In genomic region chr18:49162226-49162848, GRCh38 we compare ENCODE assay signal across 11 cellular contexts.
DNase-seq lines count a peak whose midpoint lies in the region; ATAC-seq and TF ChIP-seq lines count a peak whose summit lies in the region.
"Had no signal": no experiment of that assay in that cellular context is flagged by ENCODE, and none has a peak within 500 bp of the region (broad histone marks: within the 10 kb centered on the region; RNA-seq: fewer than 3 reads in every experiment).

No MANE protein-coding gene starts in this region.

- H3K27ac ChIP-seq in OCI-LY7 (ENCODE audit: low read depth, low read length, poor library complexity, severe bottlenecking) = peak overlapping the region; percentile 54
- no peak overlapping the region for H3K27ac ChIP-seq in ovary
- H3K27ac ChIP-seq: lower lobe of right lung, thyroid gland had no signal

- H3K36me3 ChIP-seq in OCI-LY7 (ENCODE audit: insufficient read depth, low read length) (peaks cover 31% of the 10 kb centered on the region), ovary (no peaks in the 10 kb centered on the region)
- H3K36me3 ChIP-seq: thyroid gland had no signal

- CTCF ChIA-PET in GM10248 (lab: Yijun Ruan, JAX) = interaction anchor here (1.0 to 2.3 kb wide), 5 partner anchors 9 to 139 kb away, joined by 3 to 6 read pairs (median 4); no protein-coding TSS in a partner anchor
- CTCF ChIA-PET in OCI-LY7 (lab: Charles Lee; ENCODE audit: unreplicated experiment) = no interaction called here

- BruUV-seq in OCI-LY7 (replicated peaks; lab: Mats Ljungman, UMichigan) = no TSS peak

- WGBS in ovary, 3 donors = 91 to 94% (median 92%) methylated on average over 3 of the region's 3 CpGs

- H3K4me2 ChIP-seq in OCI-LY7 (ENCODE audit: low read length) = 0 out of 2 replicates have a peak overlapping the region, but pooled peaks have one; percentile 8

- no peak for DNase-seq in GM10248 (ENCODE audit: extremely low spot score)
- DNase-seq in OCI-LY7 (ENCODE audit: low spot score) = peak; percentile 61
- DNase-seq in DMS53 treated with DMSO at 0.1 percent for 48 hours (lab: John Stamatoyannopoulos, UW; ENCODE audit: unreplicated experiment) = no peak
- no peak for DNase-seq in ovary
- no peak for DNase-seq in HK-2 (ENCODE audit: unreplicated experiment)
- no peak for DNase-seq in activated gamma-delta T cell (lab: John Stamatoyannopoulos, UW)
- DNase-seq: lower lobe of right lung, NCI-H2081, thyroid gland had no signal

- peaks cover 16% of the 10 kb centered on the region; the same call in 1 of the 2 replicates for H3K9me3 ChIP-seq in OCI-LY7 (ENCODE audit: low read length)
- no peaks in the 10 kb centered on the region for H3K9me3 ChIP-seq in ovary
- H3K9me3 ChIP-seq: thyroid gland had no signal

- POLR2A ChIA-PET in GM10248 (lab: Yijun Ruan, JAX) = no interaction called here
- POLR2A ChIA-PET in OCI-LY7 (lab: Charles Lee) = interaction anchor here (1.4 to 1.6 kb wide), 2 partner anchors 11 to 52 kb away, joined by 3 to 5 read pairs; no protein-coding TSS in a partner anchor

- TF ChIP-seq CTCF in GM10248 (IDR thresholded peaks at IDR 0.05; ENCODE audit: control extremely low read depth, extremely low read depth, low read depth, missing control alignments) (peak; percentile 11), OCI-LY7 (conservative IDR thresholded peaks at IDR 0.05; ENCODE audit: low read length) (0 out of 2 replicates have a peak, but pooled peaks have one; percentile 37), ovary (IDR thresholded peaks at IDR 0.05) (no peak)

- H3K9me2 ChIP-seq in OCI-LY7 (ENCODE audit: insufficient read depth, low read length) = no peaks in the 10 kb centered on the region

- H3K4me1 ChIP-seq in OCI-LY7 (ENCODE audit: insufficient read depth, low read length, poor library complexity, severe bottlenecking) = peaks cover 29% of the 10 kb centered on the region
- H3K4me1 ChIP-seq in ovary (ENCODE audit: insufficient read depth) = no peaks in the 10 kb centered on the region

- no peaks in the 10 kb centered on the region for H3K27me3 ChIP-seq in ovary
- H3K27me3 ChIP-seq: thyroid gland had no signal

- TF ChIP-seq POLR2A in ovary (IDR thresholded peaks at IDR 0.05) = no peak

- no peaks in the 10 kb centered on the region for H3K79me2 ChIP-seq in OCI-LY7 (ENCODE audit: insufficient read depth, low read depth, low read length)

- H3K4me3 ChIP-seq in OCI-LY7 (ENCODE audit: low read depth, low read length, poor library complexity, severe bottlenecking) (no peak overlapping the region), ovary (no peak overlapping the region)
- H3K4me3 ChIP-seq: lower lobe of right lung, thyroid gland had no signal

- no peak for TF ChIP-seq EP300 in ovary (IDR thresholded peaks at IDR 0.05)

- H2AFZ ChIP-seq in OCI-LY7 (ENCODE audit: low read length) = no peak overlapping the region

- ATAC-seq in GM19395 (IDR thresholded peaks at IDR 0.05; ENCODE audit: unreplicated experiment) (peak; percentile 70), HG02981 (IDR thresholded peaks at IDR 0.05; ENCODE audit: unreplicated experiment) (peak; percentile 55)

- intact Hi-C loops in OCI-LY7 (cut with micrococcal nuclease; ENCODE audit: unreplicated experiment) = no loop called here
- intact Hi-C loops in ovary (cut with DNase I) = no loop called here

- H4K20me1 ChIP-seq in OCI-LY7 (ENCODE audit: insufficient read depth, low read length) = no peaks in the 10 kb centered on the region

Comparison
In these comparisons a context has a peak if more than half of its experiments do, and no peak if none do; other contexts are left out.
1. CTCF ChIP-seq: peak in GM10248 (single experiment) and OCI-LY7 (single experiment); none in ovary (0 of 3).